Comparison of ENCODE assay signal across 9 cellular contexts in the genomic region with DNA sequence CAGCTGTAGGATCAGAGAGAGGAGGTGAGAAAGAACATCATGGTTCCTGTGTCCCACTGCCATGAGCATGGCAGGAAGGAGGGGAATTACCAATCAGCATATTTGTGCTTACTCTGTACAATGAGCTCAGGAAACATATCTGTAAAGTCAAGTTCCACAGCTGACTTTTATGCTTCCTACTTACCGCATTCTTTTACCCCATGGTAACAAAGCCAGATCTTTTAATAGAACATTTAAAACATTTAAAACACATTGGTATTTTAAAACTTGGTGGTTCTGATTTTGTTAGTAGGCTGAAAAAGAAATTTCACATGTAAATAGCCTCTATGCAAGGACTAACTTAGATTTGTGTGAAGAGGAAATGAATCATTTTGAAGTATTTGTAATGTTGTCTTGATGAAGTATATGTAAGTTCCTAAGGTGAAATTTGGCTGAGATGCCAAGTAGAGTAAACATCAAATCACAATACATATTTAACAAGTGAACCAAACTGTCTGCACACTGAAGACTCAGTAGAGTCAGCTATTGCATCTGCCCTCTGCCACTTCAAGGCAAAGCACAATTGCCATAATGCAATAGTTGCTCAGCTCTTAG.
A peak's percentile ranks its signal among the peaks of the same experiment; 100 is the strongest.
DNase-seq lines count a peak whose midpoint lies in the region; ATAC-seq, FAIRE-seq and TF ChIP-seq lines count a peak whose summit lies in the region.
"Had no signal": no experiment of that assay in that cellular context is flagged by ENCODE, and none has a peak within 500 bp of the region (broad histone marks: within the 10 kb centered on the region; RNA-seq: fewer than 3 reads in every experiment).

No MANE protein-coding gene starts in this region.

- no peaks in the 10 kb centered on the region for H3K36me3 ChIP-seq in astrocyte (ENCODE audit: insufficient read depth, low read length)
- no peaks in the 10 kb centered on the region for H3K36me3 ChIP-seq in osteoblast (ENCODE audit: insufficient read depth, low read length)
- peaks cover 4% of the 10 kb centered on the region for H3K36me3 ChIP-seq in WERI-Rb-1

- H3K79me2 ChIP-seq in astrocyte (ENCODE audit: insufficient read depth, low read length) (no peaks in the 10 kb centered on the region), osteoblast (ENCODE audit: insufficient read depth, low read length) (no peaks in the 10 kb centered on the region)

- no peak overlapping the region for H3K4me3 Mint-ChIP-seq in astrocyte (ENCODE audit: unreplicated experiment)

- peaks cover 9% of the 10 kb centered on the region for H3K4me1 ChIP-seq in astrocyte (ENCODE audit: insufficient read depth, low read length)
- H3K4me1 ChIP-seq in osteoblast (ENCODE audit: insufficient read depth, low read length), result peaks cover 28% of the 10 kb centered on the region

- no peaks in the 10 kb centered on the region for H3K9me3 Mint-ChIP-seq in astrocyte (ENCODE audit: unreplicated experiment)

- H3K4me2 ChIP-seq in astrocyte (ENCODE audit: low read length) (peak overlapping the region; percentile 34), osteoblast (ENCODE audit: insufficient read depth, low read length) (no peak overlapping the region)

- H3K4me3 ChIP-seq in astrocyte (ENCODE audit: insufficient read depth, low read depth, low read length) (no peak overlapping the region), osteoblast (ENCODE audit: insufficient read depth, low read length) (no peak overlapping the region), WERI-Rb-1 (ENCODE audit: low read depth, low read length) (no peak overlapping the region)
- H3K4me3 ChIP-seq: GM12878, lung had no signal

- peak overlapping the region; percentile 23 for H3K9ac ChIP-seq in astrocyte (ENCODE audit: low read length)

- peaks cover 12% of the 10 kb centered on the region for H3K4me1 Mint-ChIP-seq in astrocyte (ENCODE audit: low read depth, unreplicated experiment)

- H3K36me3 Mint-ChIP-seq in astrocyte (ENCODE audit: low read depth, unreplicated experiment), result peaks cover 10% of the 10 kb centered on the region

- DNase-seq in astrocyte (ENCODE audit: low read depth) (peak; percentile 83), osteoblast (ENCODE audit: insufficient read length, low spot score, missing footprints) (no peak), WERI-Rb-1 (no peak), cerebellum (ENCODE audit: low spot score) (no peak)

- ATAC-seq in GM19463 (IDR thresholded peaks at IDR 0.05; ENCODE audit: unreplicated experiment) (peak; percentile 29), HG03457 (IDR thresholded peaks at IDR 0.05; ENCODE audit: unreplicated experiment) (peak; percentile 24), GM19395 (IDR thresholded peaks at IDR 0.05; ENCODE audit: unreplicated experiment) (no peak)

- H3K27ac ChIP-seq in astrocyte (ENCODE audit: low read depth, low read length), result peak overlapping the region; percentile 45
- H3K27ac ChIP-seq in osteoblast (ENCODE audit: low read depth, low read length), result peak overlapping the region; percentile 62
- no peak overlapping the region for H3K27ac ChIP-seq in WERI-Rb-1

- peak; percentile 67 for FAIRE-seq in astrocyte (lab: Jason Lieb, UNC)
- FAIRE-seq: GM12878 had no signal

- H3K27me3 ChIP-seq in astrocyte (ENCODE audit: insufficient read depth, low read length), result no peaks in the 10 kb centered on the region
- H3K27me3 ChIP-seq in osteoblast (ENCODE audit: insufficient read depth, low read length), result no peaks in the 10 kb centered on the region
- H3K27me3 ChIP-seq in WERI-Rb-1 (ENCODE audit: insufficient read depth, low read depth, severe bottlenecking), result no peaks in the 10 kb centered on the region

- no peaks in the 10 kb centered on the region for H3K27me3 Mint-ChIP-seq in astrocyte (ENCODE audit: low read depth, unreplicated experiment)

- H3K27ac Mint-ChIP-seq in astrocyte (ENCODE audit: unreplicated experiment), result peak overlapping the region; percentile 17

- H2AFZ ChIP-seq in astrocyte (ENCODE audit: low read depth, low read length), result peak overlapping the region; percentile 46
- H2AFZ ChIP-seq in osteoblast (ENCODE audit: low read length), result peak overlapping the region; percentile 66

- no peaks in the 10 kb centered on the region for H3K9me3 ChIP-seq in astrocyte (ENCODE audit: insufficient read depth, low read depth, low read length)
- no peaks in the 10 kb centered on the region for H3K9me3 ChIP-seq in osteoblast (ENCODE audit: low read depth, low read length)
- H3K9me3 ChIP-seq in WERI-Rb-1 (ENCODE audit: severe bottlenecking), result no peaks in the 10 kb centered on the region

- TF ChIP-seq CTCF in astrocyte (IDR thresholded peaks at IDR 0.05; ENCODE audit: insufficient read depth, low read depth, low read length) (no peak), osteoblast (IDR thresholded peaks at IDR 0.05; ENCODE audit: extremely low read depth, low read depth, low read length) (no peak), WERI-Rb-1 (IDR thresholded peaks at IDR 0.05; ENCODE audit: low read depth, low read length) (no peak)

- H4K20me1 ChIP-seq in astrocyte (ENCODE audit: insufficient read depth, low read length), result no peaks in the 10 kb centered on the region
- no peaks in the 10 kb centered on the region for H4K20me1 ChIP-seq in osteoblast (ENCODE audit: insufficient read depth, low read length)
